Comparison of ENCODE assay signal across 8 cellular contexts in genomic region chr4:52712172-52712990, GRCh38. TPM values are rescaled to one million over a fixed set of nuclear protein-coding genes. Genes with fewer than 3 reads are reported as not detected.
A peak's percentile ranks its signal among the peaks of the same experiment; 100 is the strongest.
DNase-seq lines count a peak whose midpoint lies in the region; ATAC-seq, FAIRE-seq and TF ChIP-seq lines count a peak whose summit lies in the region.

No MANE protein-coding gene starts in this region.

- ATAC-seq in GM19035 (IDR thresholded peaks at IDR 0.05; ENCODE audit: unreplicated experiment) = peak; percentile 87
- ATAC-seq in HG03342 (IDR thresholded peaks at IDR 0.05; ENCODE audit: unreplicated experiment) = peak; percentile 90

- H3K4me1 ChIP-seq in kidney (ENCODE audit: control insufficient read depth in 1 of 2, insufficient read depth in 1 of 2, low read depth in 1 of 2, low read length in 2 of 2) = peaks cover 13 to 18% of the 10 kb centered on the region in 2 donors

- DNase-seq in AG10803 (ENCODE audit: low read depth) = peak; percentile 95
- DNase-seq in NCI-H345 treated with DMSO at 0.1 percent for 48 hours (lab: John Stamatoyannopoulos, UW; ENCODE audit: unreplicated experiment) = peak; percentile 86
- DNase-seq in activated CD4-positive, alpha-beta T cell treated with anti-CD3 and anti-CD28 coated beads for 1 hour = peak; percentile 89
- peak; percentile 97 for DNase-seq in cerebellum (ENCODE audit: low spot score)
- DNase-seq in kidney = peak; percentile 100
- peak; percentile 91 to 95 for DNase-seq in stimulated activated CD4-positive, alpha-beta T cell treated with anti-CD3 and anti-CD28 coated beads, Interleukin-15, amount 100 ng/mL, for 1 hour (ENCODE audit: low read depth in 1 of 2, low spot score in 1 of 2)

- intact Hi-C loops in kidney (cut with DNase I) = no loop called here

- FAIRE-seq in kidney (lab: Jason Lieb, UNC) = peak; percentile 94

- peaks cover 3 to 20% of the 10 kb centered on the region in 2 donors for H3K36me3 ChIP-seq in kidney (ENCODE audit: control insufficient read depth in 1 of 2, insufficient read depth in 2 of 2, low read length in 2 of 2)

- H3K4me3 ChIP-seq in AG10803 (ENCODE audit: low read length) (peak overlapping the region; percentile 89), kidney (ENCODE audit: low read length in 2 of 2) (peak overlapping the region; percentile 59 to 73)

- H3K9me3 ChIP-seq in kidney (ENCODE audit: control insufficient read depth in 1 of 2, low read length in 2 of 2) = no peaks in the 10 kb centered on the region

- H3K27ac ChIP-seq in kidney (ENCODE audit: low read depth in 2 of 2, low read length in 2 of 2) = peak overlapping the region; percentile 88 to 94

- peak overlapping the region; percentile 21 to 65 for H3K9ac ChIP-seq in kidney (ENCODE audit: low read length in 2 of 2)

- TF ChIP-seq CTCF in AG10803 (conservative IDR thresholded peaks at IDR 0.05; ENCODE audit: low read length) (no peak), kidney (IDR thresholded peaks at IDR 0.05; ENCODE audit: borderline replicate concordance, extremely low read depth, insufficient read depth) (no peak)

RNA-seq across cellular contexts. Expression of gene ERVMER34-1, which starts 38.8 kb away (rescaled TPM):
- total RNA-seq in cerebellum (0.82 TPM), kidney (1.8 TPM)
- 4.2 TPM for polyA plus RNA-seq in kidney (ENCODE audit: insufficient read depth, low read depth, low replicate concordance)

RNA-seq across cellular contexts. Expression of gene USP46, which starts 53.3 kb away (rescaled TPM):
- 48.8 TPM for total RNA-seq in cerebellum
- 16.9 TPM for total RNA-seq in kidney
- polyA plus RNA-seq in kidney (ENCODE audit: insufficient read depth, low read depth, low replicate concordance) = 8.2 TPM

Comparison
In these comparisons a context has a peak if more than half of its experiments do, and no peak if none do; other contexts are left out.
1. Peak in every context shown above with its lines: DNase-seq, ATAC-seq, H3K4me3 ChIP-seq and H3K27ac ChIP-seq.